20 cellular contexts compared by ENCODE assay signal in genomic region chr22:27848005-27848404, GRCh38.
"Had no signal": no experiment of that assay in that cellular context is flagged by ENCODE, and none has a peak within 500 bp of the region (broad histone marks: within the 10 kb centered on the region; RNA-seq: fewer than 3 reads in every experiment).

No MANE protein-coding gene starts in this region.

- H3K4me3 Mint-ChIP-seq: brain, neural crest cell, T-cell had no signal

- FAIRE-seq: keratinocyte had no signal

- DNase-seq: activated CD4-positive, alpha-beta T cell treated with anti-CD3 and anti-CD28 coated beads for 48 hours; activated CD4-positive, CD25-positive, alpha-beta regulatory T cell; activated CD8-positive, alpha-beta memory T cell treated with anti-CD3 and anti-CD28 coated beads, Interleukin-2, amount 50 U/mL, for 48 hours; activated effector memory CD4-positive, alpha-beta T cell treated with anti-CD3 and anti-CD28 coated beads, Interleukin-2, amount 50 U/mL, for 16 hours; activated T-cell treated with anti-CD3 and anti-CD28 coated beads, Interleukin-2, amount 50 U/mL, for 48 hours; anterior cingulate cortex; central memory CD4-positive, alpha-beta T cell; colonic mucosa; erythroblast; foreskin melanocyte; hypothalamus; stimulated activated CD4-positive, alpha-beta T cell treated with anti-CD3 and anti-CD28 coated beads, Interleukin-2, amount 100 ng/mL, for 24 hours; stomach; T-cell; trophoblast cell had no signal

- H3K9me3 Mint-ChIP-seq: brain, neural crest cell, T-cell had no signal

- H3K27me3 Mint-ChIP-seq: brain, progenitor cell of endocrine pancreas, T-cell had no signal

- ATAC-seq: SK-N-SH treated with all-trans-retinoic acid at 6 μM for 48 hours, T-cell had no signal
